8 cellular contexts compared by ENCODE assay signal in genomic region chr17:50634123-50634914, GRCh38. TPM values are rescaled to one million over a fixed set of nuclear protein-coding genes. Genes with fewer than 3 reads are reported as not detected.
DNase-seq lines count a peak whose midpoint lies in the region; ATAC-seq and TF ChIP-seq lines count a peak whose summit lies in the region.

ABCC3 (plus strand) TSS chr17:50634881; CDS start chr17:50634937, 56 bp downstream.

- TF ChIP-seq CTCF in AG04450 (IDR thresholded peaks at IDR 0.05; ENCODE audit: low read depth, low read length) (no peak), dorsolateral prefrontal cortex (IDR thresholded peaks at IDR 0.05 in 54 of 56, conservative IDR thresholded peaks at IDR 0.05 in 2 of 56; ENCODE audit: low read depth in 1 of 56, partially characterized antibody in 56 of 56) (no peak), vagina (IDR thresholded peaks at IDR 0.05) (no peak)

- no peaks in the 10 kb centered on the region for H3K36me3 ChIP-seq in vagina

- CTCF ChIA-PET in AG04450 (lab: Charles Lee), result no interaction called here

- H3K4me3 ChIP-seq in AG04450 (ENCODE audit: low read depth, low read length), result peak within 1 kb of the TSS; percentile 63
- peak within 1 kb of the TSS in 58 of 59 donors; percentile 3 to 66 (median 46) for H3K4me3 ChIP-seq in dorsolateral prefrontal cortex
- H3K4me3 ChIP-seq in vagina, result peak within 1 kb of the TSS; percentile 47 to 58

- no peak for ATAC-seq in GM18498 (IDR thresholded peaks at IDR 0.05; ENCODE audit: unreplicated experiment)
- ATAC-seq in HG02938 (IDR thresholded peaks at IDR 0.05; ENCODE audit: unreplicated experiment), result no peak

- no peak for DNase-seq in AG04450 (ENCODE audit: low read depth, low spot score)
- peak; percentile 67 for DNase-seq in LoVo (ENCODE audit: low spot score)
- no peak for DNase-seq in dorsolateral prefrontal cortex
- no peak for DNase-seq in mesenteric fat pad (ENCODE audit: low spot score)
- no peak for DNase-seq in vagina (ENCODE audit: extremely low spot score in 2 of 2)
- DNase-seq in NCI-H187 (lab: John Stamatoyannopoulos, UW), result no peak

- no peak within 1 kb of the TSS for H3K27ac ChIP-seq in AG04450 (ENCODE audit: low read depth, low read length)
- peak within 1 kb of the TSS in 1 of 59 donors; percentile 38 for H3K27ac ChIP-seq in dorsolateral prefrontal cortex
- no peak within 1 kb of the TSS for H3K27ac ChIP-seq in vagina

- H3K4me1 ChIP-seq in vagina, result peaks cover 37% of the 10 kb centered on the region

- H3K27me3 ChIP-seq in AG04450 (ENCODE audit: control insufficient read depth, insufficient read depth, low read length) (no peaks in the 10 kb centered on the region), dorsolateral prefrontal cortex (peaks cover 0 to 44% (median 22%) of the 10 kb centered on the region in 45 donors), vagina (no peaks in the 10 kb centered on the region)

- intact Hi-C loops in dorsolateral prefrontal cortex (cut with DNase I), result loop anchor here in 1 of 2 donors (5.0 kb wide), 1 partner anchor 48 kb away; no protein-coding TSS in a partner anchor
- intact Hi-C loops in vagina (cut with DNase I), result loop anchor here (5.0 kb wide), 2 partner anchors 53 to 208 kb away; no protein-coding TSS in a partner anchor

- POLR2A ChIA-PET in AG04450 (lab: Yijun Ruan, JAX), result no interaction called here

- no peaks in the 10 kb centered on the region for H3K9me3 ChIP-seq in AG04450 (ENCODE audit: control insufficient read depth, insufficient read depth, low read length)
- no peaks in the 10 kb centered on the region for H3K9me3 ChIP-seq in vagina

- peak in 1 of 2 donors; percentile 16 for TF ChIP-seq POLR2A in vagina (IDR thresholded peaks at IDR 0.05)

RNA-seq across cellular contexts. Expression of gene ABCC3, which starts in this region (rescaled TPM):
- polyA plus RNA-seq in AG04450 (2011; rRNA removed), result 21.5 and 21.7 TPM in 2 replicates
- polyA minus RNA-seq in AG04450 (2011; rRNA and poly(A)+ RNA removed), result 33.3 and 42.7 TPM in 2 replicates
- total RNA-seq in dorsolateral prefrontal cortex (1 to 10 TPM in 114 of 120 experiments, under 1 TPM in 6; 0.52 to 9.2 (median 2.7) TPM), mesenteric fat pad (52.8 TPM), vagina (47.6 TPM)
